In genomic region chr22:46272196-46272595, GRCh38 we compare ENCODE assay signal across 20 cellular contexts. TPM values are rescaled to one million over a fixed set of nuclear protein-coding genes. Genes with fewer than 3 reads are reported as not detected.
DNase-seq lines count a peak whose midpoint lies in the region; ATAC-seq and TF ChIP-seq lines count a peak whose summit lies in the region.
"Had no signal": no experiment of that assay in that cellular context is flagged by ENCODE, and none has a peak within 500 bp of the region (broad histone marks: within the 10 kb centered on the region; RNA-seq: fewer than 3 reads in every experiment).

No MANE protein-coding gene starts in this region.

- no peaks in the 10 kb centered on the region for H3K36me3 ChIP-seq in Panc1 (ENCODE audit: control insufficient read depth, insufficient read depth, low read length)

- no peak overlapping the region for H3K4me3 ChIP-seq in Panc1 (ENCODE audit: low read depth in 2 of 2, low read length in 2 of 2)
- H3K4me3 ChIP-seq: BLaER1 treated with 17β-estradiol and CSF1 and Interleukin-3, amounts not matched to agents 10 nM and 100 nM had no signal

- intact Hi-C loops in cardiac septum (cut with DNase I) (no loop called here), Right ventricle myocardium superior (cut with DNase I) (no loop called here), Panc1 (cut with micrococcal nuclease; ENCODE audit: unreplicated experiment) (no loop called here)

- in situ Hi-C loops in Panc1 (cut with HindIII; ENCODE audit: low pct_unique_long_range_greater_than_20kb, low sequenced_read_pairs), result no loop called here

- POLR2A ChIA-PET in Panc1 (lab: Charles Lee), result no interaction called here

- H3K9me3 ChIP-seq in Panc1 (ENCODE audit: control insufficient read depth, insufficient read depth, low read depth, low read length), result no peaks in the 10 kb centered on the region
- H3K9me3 ChIP-seq: BE2C had no signal

- peak; percentile 9 for DNase-seq in cardiac septum (ENCODE audit: low spot score)
- DNase-seq in Right ventricle myocardium superior, result no peak
- DNase-seq in Panc1 (ENCODE audit: low read depth, low spot score), result no peak
- DNase-seq in mesenteric fat pad (ENCODE audit: low spot score), result peak; percentile 62
- DNase-seq in NCI-H2171 (lab: John Stamatoyannopoulos, UW), result no peak
- no peak for DNase-seq in COR-L47 (lab: John Stamatoyannopoulos, UW)
- DNase-seq: 8988T; ACHN; BE2C; CD4-positive, alpha-beta T cell; CD8-positive, alpha-beta T cell; DMS 273 treated with DMSO at 0.1 percent for 48 hours; DMS153; DMS53; DMS79 treated with DMSO at 0.1 percent for 48 hours; GF-D8 had no signal

- H3K27me3 ChIP-seq in Panc1 (ENCODE audit: control insufficient read depth, insufficient read depth, low read length), result no peaks in the 10 kb centered on the region
- H3K27me3 ChIP-seq: BE2C had no signal

- peaks cover 7% of the 10 kb centered on the region for H3K4me1 ChIP-seq in Panc1 (ENCODE audit: control insufficient read depth, insufficient read depth, low read length)
- H3K4me1 ChIP-seq: BE2C had no signal

- ATAC-seq in Right ventricle myocardium superior (ENCODE audit: poor library complexity), result no peak
- ATAC-seq in Panc1, result no peak
- no peak for ATAC-seq in GM21576 (IDR thresholded peaks at IDR 0.05; ENCODE audit: unreplicated experiment)
- ATAC-seq: CD8-positive, alpha-beta T cell had no signal

- no peak for TF ChIP-seq CTCF in Panc1 (IDR thresholded peaks at IDR 0.05)

- H3K27ac ChIP-seq in Panc1 (ENCODE audit: low read length), result no peak overlapping the region
- H3K27ac ChIP-seq: BLaER1 treated with 17β-estradiol and CSF1 and Interleukin-3, amounts not matched to agents 10 nM and 100 nM; C4-2B had no signal

- CTCF ChIA-PET in Panc1 (lab: Charles Lee), result no interaction called here

- TSS peak; percentile 18 for BruUV-seq in Panc1 (replicated peaks; lab: Mats Ljungman, UMichigan)

RNA-seq across cellular contexts. Expression of gene TTC38, which starts 4.4 kb away (rescaled TPM):
- 21.5 TPM for total RNA-seq in cardiac septum
- 24.1 TPM for total RNA-seq in Right ventricle myocardium superior
- 14.0 TPM for total RNA-seq in Panc1 (2021; ENCODE audit: unreplicated experiment)
- 28.1 TPM for polyA plus RNA-seq in Panc1 (2012; ENCODE audit: insufficient read length)
- total RNA-seq in mesenteric fat pad, result 39.4 TPM

RNA-seq across cellular contexts. Expression of gene PKDREJ, which starts 9.1 kb away (rescaled TPM):
- total RNA-seq in cardiac septum, result 0.11 TPM
- 0.05 TPM for total RNA-seq in Right ventricle myocardium superior
- total RNA-seq in Panc1 (2021; ENCODE audit: unreplicated experiment), result not detected
- not detected for polyA plus RNA-seq in Panc1 (2012; ENCODE audit: insufficient read length)
- not detected for total RNA-seq in mesenteric fat pad
- total RNA-seq: A673; CD4-positive, alpha-beta T cell; CD8-positive, alpha-beta T cell had no signal

RNA-seq across cellular contexts. Expression of gene CDPF1, which starts 22.1 kb away (rescaled TPM):
- total RNA-seq in cardiac septum, result 7.6 TPM
- total RNA-seq in Right ventricle myocardium superior, result 5.4 TPM
- total RNA-seq in Panc1 (2021; ENCODE audit: unreplicated experiment), result 11.2 TPM
- 12.5 TPM for polyA plus RNA-seq in Panc1 (2012; ENCODE audit: insufficient read length)
- total RNA-seq in mesenteric fat pad, result 7.6 TPM

RNA-seq across cellular contexts. Expression of gene GTSE1, which starts 24.5 kb away (rescaled TPM):
- 0.32 TPM for total RNA-seq in cardiac septum
- 0.43 TPM for total RNA-seq in Right ventricle myocardium superior
- total RNA-seq in Panc1 (2021; ENCODE audit: unreplicated experiment), result 36.2 TPM
- 14.8 TPM for polyA plus RNA-seq in Panc1 (2012; ENCODE audit: insufficient read length)
- total RNA-seq in mesenteric fat pad, result 0.39 TPM

Comparison
In these comparisons a context has a peak if more than half of its experiments do, and no peak if none do; other contexts are left out.
1. DNase-seq: peak in cardiac septum (single experiment) and mesenteric fat pad (single experiment); none in Right ventricle myocardium superior (single experiment), Panc1 (single experiment), NCI-H2171 (single experiment) and COR-L47 (single experiment).